Comparison of ENCODE assay signal across 18 cellular contexts in the genomic region with DNA sequence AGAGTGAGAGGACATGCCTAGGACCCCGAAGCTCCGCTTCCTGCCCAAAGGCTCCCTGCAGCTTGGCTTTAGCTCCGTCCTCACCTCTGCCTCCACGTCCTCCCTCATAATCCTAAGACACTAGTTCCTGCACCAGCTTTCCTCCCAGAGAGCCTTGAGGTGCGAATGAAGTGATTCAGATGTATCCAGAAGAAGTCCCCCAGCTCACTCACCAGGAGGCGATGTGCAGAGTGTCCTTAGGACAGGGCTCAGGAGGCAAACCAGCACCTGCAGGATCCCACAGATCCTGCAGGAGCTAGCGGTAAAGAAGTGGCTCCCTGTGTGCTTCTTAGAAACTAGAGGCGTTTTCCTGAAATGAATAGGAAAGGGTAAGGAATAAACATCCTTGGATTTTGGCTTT.
DNase-seq lines count a peak whose midpoint lies in the region; ATAC-seq and TF ChIP-seq lines count a peak whose summit lies in the region.
"Had no signal": no experiment of that assay in that cellular context is flagged by ENCODE, and none has a peak within 500 bp of the region (broad histone marks: within the 10 kb centered on the region; RNA-seq: fewer than 3 reads in every experiment).

No MANE protein-coding gene starts in this region.

- H3K9me3 Mint-ChIP-seq in neural progenitor cell: no peaks in the 10 kb centered on the region
- no peaks in the 10 kb centered on the region for H3K9me3 Mint-ChIP-seq in natural killer cell treated with Interleukin-12 subunit alpha and Interleukin-12 subunit beta and Interleukin-15 and Interleukin-18, amount 100 ng/mL, for 72 hours
- H3K9me3 Mint-ChIP-seq: CD8-positive, alpha-beta memory T cell had no signal

- H2AFZ ChIP-seq in neural progenitor cell (replicated peaks): peak overlapping the region; percentile 40

- no peak overlapping the region for H3K27ac ChIP-seq in Panc1 (ENCODE audit: low read length)
- no peak overlapping the region for H3K27ac ChIP-seq in neural progenitor cell
- H3K27ac ChIP-seq in SJCRH30: no peak overlapping the region
- H3K27ac ChIP-seq: prostate gland had no signal

- no peak overlapping the region for H3K4me2 ChIP-seq in neural progenitor cell

- intact Hi-C loops in Panc1 (cut with micrococcal nuclease; ENCODE audit: unreplicated experiment): no loop called here

- H3K9me3 ChIP-seq in Panc1 (ENCODE audit: control insufficient read depth, insufficient read depth, low read depth, low read length): no peaks in the 10 kb centered on the region
- no peaks in the 10 kb centered on the region for H3K9me3 ChIP-seq in neural progenitor cell (ENCODE audit: low read depth)
- H3K9me3 ChIP-seq in SJCRH30 (replicated peaks): no peaks in the 10 kb centered on the region
- H3K9me3 ChIP-seq: prostate gland had no signal

- no peak for TF ChIP-seq CTCF in Panc1 (IDR thresholded peaks at IDR 0.05)
- TF ChIP-seq CTCF in neural progenitor cell (IDR thresholded peaks at IDR 0.05): no peak

- no peaks in the 10 kb centered on the region for H3K27me3 Mint-ChIP-seq in neural progenitor cell (ENCODE audit: insufficient read depth, low read depth)
- H3K27me3 Mint-ChIP-seq in natural killer cell treated with Interleukin-12 subunit alpha and Interleukin-12 subunit beta and Interleukin-15 and Interleukin-18, amount 100 ng/mL, for 72 hours: peaks cover 11 to 13% of the 10 kb centered on the region in 2 donors

- in situ Hi-C loops in Panc1 (cut with HindIII; ENCODE audit: low pct_unique_long_range_greater_than_20kb, low sequenced_read_pairs): no loop called here

- no peaks in the 10 kb centered on the region for H3K36me3 Mint-ChIP-seq in neural progenitor cell
- H3K36me3 Mint-ChIP-seq in natural killer cell treated with Interleukin-12 subunit alpha and Interleukin-12 subunit beta and Interleukin-15 and Interleukin-18, amount 100 ng/mL, for 72 hours: no peaks in the 10 kb centered on the region
- H3K36me3 Mint-ChIP-seq: CD8-positive, alpha-beta memory T cell had no signal

- no peaks in the 10 kb centered on the region for H3K36me3 ChIP-seq in Panc1 (ENCODE audit: control insufficient read depth, insufficient read depth, low read length)
- H3K36me3 ChIP-seq in neural progenitor cell: no peaks in the 10 kb centered on the region
- no peaks in the 10 kb centered on the region for H3K36me3 ChIP-seq in SJCRH30
- H3K36me3 ChIP-seq: prostate gland had no signal

- H3K27me3 ChIP-seq in Panc1 (ENCODE audit: control insufficient read depth, insufficient read depth, low read length) (no peaks in the 10 kb centered on the region), neural progenitor cell (no peaks in the 10 kb centered on the region), SJCRH30 (no peaks in the 10 kb centered on the region)

- peak; percentile 56; the same call in 1 of the 2 replicates for ATAC-seq in Panc1
- ATAC-seq in natural killer cell treated with Interleukin-12 subunit alpha and Interleukin-12 subunit beta and Interleukin-15 and Interleukin-18, amount 100 ng/mL, for 72 hours: no peak
- ATAC-seq: activated CD8-positive, alpha-beta T cell treated with anti-CD3 and anti-CD28 coated beads, Interleukin-2, amount 10 ng/mL, durations not matched to agents 7 days and 5 days; left ventricle myocardium superior; stimulated activated naive CD8-positive, alpha-beta T cell treated with anti-CD3 and anti-CD28 coated beads, Interleukin-15, Interleukin-2, amounts not matched to agents 100 U/mL and 50 U/mL, for 24 hours had no signal

- H3F3A ChIP-seq in neural progenitor cell (ENCODE audit: low read depth): no peaks in the 10 kb centered on the region

- no peak overlapping the region for H3K27ac Mint-ChIP-seq in neural progenitor cell
- H3K27ac Mint-ChIP-seq in natural killer cell treated with Interleukin-12 subunit alpha and Interleukin-12 subunit beta and Interleukin-15 and Interleukin-18, amount 100 ng/mL, for 72 hours: no peak overlapping the region
- H3K27ac Mint-ChIP-seq: activated CD8-positive, alpha-beta T cell treated with anti-CD3 and anti-CD28 coated beads, Interleukin-2, amount 10 ng/mL, durations not matched to agents 7 days and 5 days had no signal

- no peak overlapping the region for H3K4me3 Mint-ChIP-seq in neural progenitor cell
- H3K4me3 Mint-ChIP-seq in natural killer cell treated with Interleukin-12 subunit alpha and Interleukin-12 subunit beta and Interleukin-15 and Interleukin-18, amount 100 ng/mL, for 72 hours: no peak overlapping the region
- H3K4me3 Mint-ChIP-seq: activated CD8-positive, alpha-beta T cell treated with anti-CD3 and anti-CD28 coated beads, Interleukin-2, amount 10 ng/mL, durations not matched to agents 7 days and 5 days; CD8-positive, alpha-beta memory T cell had no signal

- H3K79me2 ChIP-seq in neural progenitor cell (ENCODE audit: low read depth): no peaks in the 10 kb centered on the region

- H3K9ac ChIP-seq in neural progenitor cell: no peak overlapping the region

- H3K4me1 Mint-ChIP-seq in neural progenitor cell: peaks cover 5% of the 10 kb centered on the region
- H3K4me1 Mint-ChIP-seq in natural killer cell treated with Interleukin-12 subunit alpha and Interleukin-12 subunit beta and Interleukin-15 and Interleukin-18, amount 100 ng/mL, for 72 hours (ENCODE audit: low read depth in 2 of 2): peaks cover 0 to 6% of the 10 kb centered on the region in 2 donors
- H3K4me1 Mint-ChIP-seq: CD8-positive, alpha-beta memory T cell had no signal

- CTCF ChIA-PET in Panc1 (lab: Charles Lee): no interaction called here

- H4K20me1 ChIP-seq in neural progenitor cell (ENCODE audit: low read depth): no peaks in the 10 kb centered on the region

- POLR2A ChIA-PET in Panc1 (lab: Charles Lee): no interaction called here

- H3K4me1 ChIP-seq in Panc1 (ENCODE audit: control insufficient read depth, insufficient read depth, low read length) (no peaks in the 10 kb centered on the region), neural progenitor cell (no peaks in the 10 kb centered on the region), SJCRH30 (peaks cover 9% of the 10 kb centered on the region)
- H3K4me1 ChIP-seq: prostate gland had no signal

- H3K4me3 ChIP-seq in Panc1 (ENCODE audit: low read depth in 2 of 2, low read length in 2 of 2): no peak overlapping the region
- H3K4me3 ChIP-seq in neural progenitor cell: no peak overlapping the region
- no peak overlapping the region for H3K4me3 ChIP-seq in SJCRH30
- H3K4me3 ChIP-seq: prostate gland had no signal

- DNase-seq in NCI-H748 (lab: John Stamatoyannopoulos, UW; ENCODE audit: unreplicated experiment) (peak; percentile 24), NCI-H748 treated with DMSO at 0.1 percent for 48 hours (lab: John Stamatoyannopoulos, UW) (no peak), Panc1 (ENCODE audit: low read depth, low spot score) (no peak), dermis blood vessel endothelial cell (peak; percentile 8), neural progenitor cell (ENCODE audit: low spot score) (peak; percentile 26), SJCRH30 (no peak), NCI-H2171 (lab: John Stamatoyannopoulos, UW) (no peak)
- DNase-seq in natural killer cell treated with Interleukin-12 subunit alpha and Interleukin-12 subunit beta and Interleukin-15 and Interleukin-18, amount 100 ng/mL, for 72 hours (ENCODE audit: low spot score): no peak
- DNase-seq: activated CD8-positive, alpha-beta T cell treated with anti-CD3 and anti-CD28 coated beads, Interleukin-2, amount 10 ng/mL, durations not matched to agents 7 days and 5 days; activated effector memory CD4-positive, alpha-beta T cell treated with Interleukin-2 at 50 U/mL for 16 hours; CD8-positive, alpha-beta memory T cell; cortex of kidney; KG1; left ventricle myocardium superior; NCI-H226; stimulated activated CD4-positive, alpha-beta T cell treated with anti-CD3 and anti-CD28 coated beads, Interleukin-12 subunit alpha, Interleukin-12 subunit beta, amount 100 ng/mL, for 4 hours; stimulated activated naive CD8-positive, alpha-beta T cell treated with anti-CD3 and anti-CD28 coated beads, Interleukin-15, Interleukin-2, amounts not matched to agents 100 U/mL and 50 U/mL, for 24 hours had no signal

- no TSS peak for BruUV-seq in Panc1 (replicated peaks; lab: Mats Ljungman, UMichigan)

Comparison
In these comparisons a context has a peak if more than half of its experiments do, and no peak if none do; other contexts are left out.
1. DNase-seq: peak in NCI-H748 (single experiment), dermis blood vessel endothelial cell (single experiment) and neural progenitor cell (single experiment); none in NCI-H748 treated with DMSO at 0.1 percent for 48 hours (single experiment), Panc1 (single experiment), natural killer cell treated with Interleukin-12 subunit alpha and Interleukin-12 subunit beta and Interleukin-15 and Interleukin-18, amount 100 ng/mL, for 72 hours (single experiment), SJCRH30 (0 of 2) and NCI-H2171 (single experiment).